Comparison of ENCODE assay signal across 10 cellular contexts in genomic region chr4:148998719-148999118, GRCh38.
DNase-seq lines count a peak whose midpoint lies in the region; FAIRE-seq and TF ChIP-seq lines count a peak whose summit lies in the region.
"Had no signal": no experiment of that assay in that cellular context is flagged by ENCODE, and none has a peak within 500 bp of the region (broad histone marks: within the 10 kb centered on the region; RNA-seq: fewer than 3 reads in every experiment).

No MANE protein-coding gene starts in this region.

- intact Hi-C loops in activated CD4-positive, alpha-beta memory T cell treated with anti-CD3 and anti-CD28 coated beads for 36 hours (cut with micrococcal nuclease), result no loop called here

- POLR2A ChIA-PET in activated CD4-positive, alpha-beta memory T cell treated with anti-CD3 and anti-CD28 coated beads for 36 hours (lab: Charles Lee), result no interaction called here
- POLR2A ChIA-PET in activated CD4-positive, alpha-beta memory T cell treated with anti-CD3 and anti-CD28 coated beads, Interleukin-2, amount 10 ng/mL, durations not matched to agents 7 days and 5 days (lab: Charles Lee), result no interaction called here

- no peak overlapping the region for H3K4me3 Mint-ChIP-seq in activated CD4-positive, alpha-beta memory T cell treated with anti-CD3 and anti-CD28 coated beads for 36 hours
- no peak overlapping the region for H3K4me3 Mint-ChIP-seq in activated CD4-positive, alpha-beta memory T cell treated with anti-CD3 and anti-CD28 coated beads, Interleukin-2, amount 10 ng/mL, durations not matched to agents 7 days and 5 days

- peak; percentile 26 for TF ChIP-seq CTCF in bronchial epithelial cell (IDR thresholded peaks at IDR 0.05; ENCODE audit: insufficient read depth, low read length, severe bottlenecking)
- peak; percentile 43 for TF ChIP-seq CTCF in smooth muscle cell (IDR thresholded peaks at IDR 0.05; ENCODE audit: borderline replicate concordance, insufficient read depth, poor library complexity, severe bottlenecking)

- H4K20me1 ChIP-seq in smooth muscle cell (ENCODE audit: low read depth), result no peaks in the 10 kb centered on the region

- H3K27me3 Mint-ChIP-seq in activated CD4-positive, alpha-beta memory T cell treated with anti-CD3 and anti-CD28 coated beads for 36 hours, result no peaks in the 10 kb centered on the region
- H3K27me3 Mint-ChIP-seq in activated CD4-positive, alpha-beta memory T cell treated with anti-CD3 and anti-CD28 coated beads, Interleukin-2, amount 10 ng/mL, durations not matched to agents 7 days and 5 days, result no peaks in the 10 kb centered on the region

- H3K4me3 ChIP-seq in bronchial epithelial cell (ENCODE audit: low read depth, low read length) (no peak overlapping the region), smooth muscle cell (no peak overlapping the region)

- H3K36me3 ChIP-seq in bronchial epithelial cell (ENCODE audit: control insufficient read depth, insufficient read depth, low read length) (no peaks in the 10 kb centered on the region), smooth muscle cell (ENCODE audit: low read depth) (no peaks in the 10 kb centered on the region)

- CTCF ChIA-PET in activated CD4-positive, alpha-beta memory T cell treated with anti-CD3 and anti-CD28 coated beads for 36 hours (lab: Charles Lee), result no interaction called here
- CTCF ChIA-PET in activated CD4-positive, alpha-beta memory T cell treated with anti-CD3 and anti-CD28 coated beads, Interleukin-2, amount 10 ng/mL, durations not matched to agents 7 days and 5 days (lab: Charles Lee), result no interaction called here

- no peak overlapping the region for H2AFZ ChIP-seq in smooth muscle cell (ENCODE audit: low read depth)

- no peaks in the 10 kb centered on the region for H3K4me1 Mint-ChIP-seq in activated CD4-positive, alpha-beta memory T cell treated with anti-CD3 and anti-CD28 coated beads for 36 hours (ENCODE audit: low read depth)
- no peaks in the 10 kb centered on the region for H3K4me1 Mint-ChIP-seq in activated CD4-positive, alpha-beta memory T cell treated with anti-CD3 and anti-CD28 coated beads, Interleukin-2, amount 10 ng/mL, durations not matched to agents 7 days and 5 days

- no peaks in the 10 kb centered on the region for H3F3A ChIP-seq in smooth muscle cell (ENCODE audit: low read depth)

- no peak overlapping the region for H3K9ac ChIP-seq in smooth muscle cell (ENCODE audit: low read depth)

- WGBS in smooth muscle cell (ENCODE audit: low lambda C conversion rate), result 14% methylated on average over 2 of the region's 2 CpGs

- no peaks in the 10 kb centered on the region for H3K4me1 ChIP-seq in smooth muscle cell (ENCODE audit: low read depth)

- no peak overlapping the region for H3K27ac ChIP-seq in smooth muscle cell (ENCODE audit: low read depth)

- H3K27ac Mint-ChIP-seq in activated CD4-positive, alpha-beta memory T cell treated with anti-CD3 and anti-CD28 coated beads for 36 hours, result no peak overlapping the region
- H3K27ac Mint-ChIP-seq in activated CD4-positive, alpha-beta memory T cell treated with anti-CD3 and anti-CD28 coated beads, Interleukin-2, amount 10 ng/mL, durations not matched to agents 7 days and 5 days, result no peak overlapping the region

- H3K9me3 Mint-ChIP-seq in activated CD4-positive, alpha-beta memory T cell treated with anti-CD3 and anti-CD28 coated beads for 36 hours, result no peaks in the 10 kb centered on the region
- H3K9me3 Mint-ChIP-seq in activated CD4-positive, alpha-beta memory T cell treated with anti-CD3 and anti-CD28 coated beads, Interleukin-2, amount 10 ng/mL, durations not matched to agents 7 days and 5 days, result no peaks in the 10 kb centered on the region

- TF ChIP-seq EP300 in Ishikawa (IDR thresholded peaks at IDR 0.05; ENCODE audit: borderline replicate concordance), result no peak

- H3K79me2 ChIP-seq in smooth muscle cell (ENCODE audit: low read depth), result no peaks in the 10 kb centered on the region

- peak; percentile 72 for TF ChIP-seq RAD21 in Ishikawa (IDR thresholded peaks at IDR 0.05; ENCODE audit: low read depth)

- H3K27me3 ChIP-seq in bronchial epithelial cell (ENCODE audit: control insufficient read depth, insufficient read depth, low read length) (no peaks in the 10 kb centered on the region), smooth muscle cell (ENCODE audit: low read depth) (no peaks in the 10 kb centered on the region)

- no peak for FAIRE-seq in bronchial epithelial cell (lab: Jason Lieb, UNC)

- H3K4me2 ChIP-seq in smooth muscle cell, result no peak overlapping the region

- no peaks in the 10 kb centered on the region for H3K36me3 Mint-ChIP-seq in activated CD4-positive, alpha-beta memory T cell treated with anti-CD3 and anti-CD28 coated beads for 36 hours
- no peaks in the 10 kb centered on the region for H3K36me3 Mint-ChIP-seq in activated CD4-positive, alpha-beta memory T cell treated with anti-CD3 and anti-CD28 coated beads, Interleukin-2, amount 10 ng/mL, durations not matched to agents 7 days and 5 days (ENCODE audit: low read depth)

- no peaks in the 10 kb centered on the region for H3K9me3 ChIP-seq in smooth muscle cell (replicated peaks; ENCODE audit: low read depth)

- peak; percentile 10 for DNase-seq in activated CD4-positive, alpha-beta memory T cell treated with anti-CD3 and anti-CD28 coated beads for 36 hours
- DNase-seq in activated CD4-positive, alpha-beta memory T cell treated with anti-CD3 and anti-CD28 coated beads, Interleukin-2, amount 10 ng/mL, durations not matched to agents 7 days and 5 days, result no peak
- peak; percentile 11 for DNase-seq in bronchial epithelial cell (ENCODE audit: low read depth)
- DNase-seq in smooth muscle cell (lab: John Stamatoyannopoulos, UW; ENCODE audit: unreplicated experiment), result no peak
- DNase-seq in HPDE6-E6E7 (ENCODE audit: extremely low spot score), result no peak
- no peak for DNase-seq in COLO668 (lab: John Stamatoyannopoulos, UW; ENCODE audit: unreplicated experiment)
- no peak for DNase-seq in NCI-H2227 treated with DMSO at 0.1 percent for 48 hours (lab: John Stamatoyannopoulos, UW)
- DNase-seq: effector CD4-positive, alpha-beta T cell; NCI-H1048 had no signal

TF ChIP-seq in Ishikawa, 13 proteins besides CTCF, POLR2A, EP300 and RAD21:
- TF ChIP-seq ZBTB7A (IDR thresholded peaks at IDR 0.05; ENCODE audit: low read depth) (no peak), TCF12 (IDR thresholded peaks at IDR 0.05; ENCODE audit: low read depth) (no peak), FOXM1 (IDR thresholded peaks at IDR 0.05; ENCODE audit: borderline replicate concordance, low read depth) (no peak), CREB1 (IDR thresholded peaks at IDR 0.05; ENCODE audit: low read depth) (no peak), EGR1 (IDR thresholded peaks at IDR 0.05) (no peak), YY1 (IDR thresholded peaks at IDR 0.05; ENCODE audit: low read depth) (no peak), TAF1 (IDR thresholded peaks at IDR 0.05; ENCODE audit: low read depth) (no peak), REST (IDR thresholded peaks at IDR 0.05; ENCODE audit: low read depth) (no peak), CEBPB (IDR thresholded peaks at IDR 0.05) (no peak), USF1 (IDR thresholded peaks at IDR 0.05) (no peak), MAX (IDR thresholded peaks at IDR 0.05) (no peak), TEAD4 (IDR thresholded peaks at IDR 0.05) (no peak)

Comparison
In these comparisons a context has a peak if more than half of its experiments do, and no peak if none do; other contexts are left out.
1. DNase-seq: peak in activated CD4-positive, alpha-beta memory T cell treated with anti-CD3 and anti-CD28 coated beads for 36 hours (single experiment) and bronchial epithelial cell (single experiment); none in activated CD4-positive, alpha-beta memory T cell treated with anti-CD3 and anti-CD28 coated beads, Interleukin-2, amount 10 ng/mL, durations not matched to agents 7 days and 5 days (single experiment), smooth muscle cell (single experiment), HPDE6-E6E7 (single experiment), COLO668 (single experiment) and NCI-H2227 treated with DMSO at 0.1 percent for 48 hours (single experiment).